ENCODE assay signal across 13 cellular contexts in genomic region chr2:51782874-51783765, GRCh38.
A peak's percentile ranks its signal among the peaks of the same experiment; 100 is the strongest.
DNase-seq lines count a peak whose midpoint lies in the region; ATAC-seq, FAIRE-seq and TF ChIP-seq lines count a peak whose summit lies in the region.
"Had no signal": no experiment of that assay in that cellular context is flagged by ENCODE, and none has a peak within 500 bp of the region (broad histone marks: within the 10 kb centered on the region; RNA-seq: fewer than 3 reads in every experiment).

No MANE protein-coding gene starts in this region.

- H3K4me1 ChIP-seq in stomach, result no peaks in the 10 kb centered on the region

- H3K4me3 ChIP-seq in bronchial epithelial cell (ENCODE audit: low read depth, low read length) (no peak overlapping the region), kidney epithelial cell (ENCODE audit: low read depth, low read length) (no peak overlapping the region), stomach (no peak overlapping the region), H7 (ENCODE audit: insufficient read depth, low read depth, low read length) (no peak overlapping the region)

- no peak for TF ChIP-seq EP300 in stomach (IDR thresholded peaks at IDR 0.05)

- no peaks in the 10 kb centered on the region for H3K36me3 ChIP-seq in bronchial epithelial cell (ENCODE audit: control insufficient read depth, insufficient read depth, low read length)
- H3K36me3 ChIP-seq in kidney epithelial cell (ENCODE audit: control insufficient read depth, insufficient read depth, low read length), result no peaks in the 10 kb centered on the region
- H3K36me3 ChIP-seq in stomach, result no peaks in the 10 kb centered on the region
- H3K36me3 ChIP-seq in H7 (replicated peaks; ENCODE audit: control insufficient read depth, insufficient read depth, low read length), result no peaks in the 10 kb centered on the region
- H3K36me3 ChIP-seq: neutrophil had no signal

- H3K27me3 ChIP-seq in bronchial epithelial cell (ENCODE audit: control insufficient read depth, insufficient read depth, low read length), result no peaks in the 10 kb centered on the region
- no peaks in the 10 kb centered on the region for H3K27me3 ChIP-seq in kidney epithelial cell (ENCODE audit: control insufficient read depth, insufficient read depth, low read length)
- no peaks in the 10 kb centered on the region for H3K27me3 ChIP-seq in stomach
- H3K27me3 ChIP-seq in H7 (ENCODE audit: control insufficient read depth, insufficient read depth, low read length), result no peaks in the 10 kb centered on the region
- H3K27me3 ChIP-seq: neutrophil had no signal

- TF ChIP-seq POLR2A in stomach (IDR thresholded peaks at IDR 0.05), result no peak

- H3K9me3 ChIP-seq in stomach, result no peaks in the 10 kb centered on the region
- H3K9me3 ChIP-seq: neutrophil had no signal

- no peak for TF ChIP-seq CTCF in bronchial epithelial cell (IDR thresholded peaks at IDR 0.05; ENCODE audit: insufficient read depth, low read length, severe bottlenecking)
- TF ChIP-seq CTCF in kidney epithelial cell (IDR thresholded peaks at IDR 0.05; ENCODE audit: insufficient read depth, low read length, poor library complexity, severe bottlenecking), result no peak
- TF ChIP-seq CTCF in stomach (IDR thresholded peaks at IDR 0.05), result no peak

- WGBS in stomach, 5 donors, result 67 to 76% (median 69%) methylated on average over 7 of the region's 7 CpGs

- peak; percentile 10 for DNase-seq in COLO668 (lab: John Stamatoyannopoulos, UW; ENCODE audit: unreplicated experiment)
- peak; percentile 46 for DNase-seq in LHCN-M2 (ENCODE audit: low read depth)
- peak; percentile 77 for DNase-seq in bronchial epithelial cell (ENCODE audit: low read depth)
- DNase-seq in kidney epithelial cell (ENCODE audit: low read depth), result peak; percentile 12
- DNase-seq in stomach, result no peak
- DNase-seq in H7, result no peak
- DNase-seq: amniotic stem cell, kidney, MV-4-11 had no signal

- H3K27ac ChIP-seq in stomach, result no peak overlapping the region
- H3K27ac ChIP-seq: C4-2B, neutrophil had no signal

- no peak for FAIRE-seq in bronchial epithelial cell (lab: Jason Lieb, UNC)
- FAIRE-seq: kidney had no signal

- intact Hi-C loops in stomach (cut with DNase I; ENCODE audit: low total_unique reads), result no loop called here

- ATAC-seq in HG02571 (IDR thresholded peaks at IDR 0.05; ENCODE audit: unreplicated experiment), result no peak
- ATAC-seq in HG02852 (IDR thresholded peaks at IDR 0.05; ENCODE audit: unreplicated experiment), result no peak

Comparison
In these comparisons a context has a peak if more than half of its experiments do, and no peak if none do; other contexts are left out.
1. DNase-seq: peak in COLO668 (single experiment), LHCN-M2 (single experiment), bronchial epithelial cell (single experiment) and kidney epithelial cell (single experiment); none in stomach (single experiment) and H7 (single experiment).